ENCODE assay signal across 9 cellular contexts in the genomic region with DNA sequence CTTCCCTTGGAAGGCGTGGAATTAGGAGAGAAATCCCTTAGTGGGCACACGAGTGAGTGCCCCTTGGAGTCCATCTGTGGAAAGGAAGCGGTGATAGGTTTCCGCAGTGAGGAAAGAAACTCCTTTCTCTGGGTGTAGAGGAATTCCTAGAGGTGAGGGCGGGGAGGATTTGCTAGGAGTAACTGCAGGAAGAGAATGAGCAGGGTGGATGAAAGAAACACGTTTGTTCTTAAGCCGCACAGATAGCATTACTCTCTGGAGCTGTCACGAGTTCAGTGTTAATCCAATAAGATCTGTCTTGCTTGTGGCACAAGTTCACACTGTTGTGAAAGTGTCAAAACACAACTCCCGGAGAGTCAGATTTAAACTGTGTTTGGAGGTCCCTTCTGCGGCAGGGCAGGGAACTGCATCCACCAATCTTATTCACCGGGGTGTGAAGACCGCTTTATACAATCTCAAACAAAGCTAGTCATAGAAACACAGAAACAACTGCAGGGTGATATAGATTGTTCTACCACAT. TPM values are rescaled to one million over a fixed set of nuclear protein-coding genes. Genes with fewer than 3 reads are reported as not detected.
DNase-seq lines count a peak whose midpoint lies in the region; ATAC-seq and TF ChIP-seq lines count a peak whose summit lies in the region.
"Had no signal": no experiment of that assay in that cellular context is flagged by ENCODE, and none has a peak within 500 bp of the region (broad histone marks: within the 10 kb centered on the region; RNA-seq: fewer than 3 reads in every experiment).

No MANE protein-coding gene starts in this region.

- H3K9me3 ChIP-seq in HUES6 (ENCODE audit: control insufficient read depth, insufficient read depth, low read depth, low read length) (no peaks in the 10 kb centered on the region), right atrium auricular region (no peaks in the 10 kb centered on the region)

- H3K27me3 ChIP-seq in HUES6 (ENCODE audit: control insufficient read depth, insufficient read depth, low read length) (peaks cover 85% of the 10 kb centered on the region), right atrium auricular region (no peaks in the 10 kb centered on the region)

- peak; percentile 64 for ATAC-seq in GM21447 (IDR thresholded peaks at IDR 0.05; ENCODE audit: unreplicated experiment)

- no peaks in the 10 kb centered on the region for H3K9me3 Mint-ChIP-seq in activated naive CD8-positive, alpha-beta T cell (ENCODE audit: low read depth)

- peak overlapping the region; percentile 84 for H3K4me3 Mint-ChIP-seq in activated naive CD8-positive, alpha-beta T cell

- H3K27ac ChIP-seq in HUES6 (ENCODE audit: low read depth, low read length): no peak overlapping the region
- peak overlapping the region; percentile 73 to 84 for H3K27ac ChIP-seq in right atrium auricular region
- H3K27ac ChIP-seq: PC-9 had no signal

- no peak overlapping the region for H3K27ac Mint-ChIP-seq in activated naive CD8-positive, alpha-beta T cell

- peaks cover 15% of the 10 kb centered on the region for H3K4me1 Mint-ChIP-seq in activated naive CD8-positive, alpha-beta T cell (ENCODE audit: low read depth)

- TF ChIP-seq CTCF in GM12865 (IDR thresholded peaks at IDR 0.05; ENCODE audit: insufficient read depth, low read depth, low read length, missing control alignments): peak; percentile 65
- TF ChIP-seq CTCF in right atrium auricular region (IDR thresholded peaks at IDR 0.05): peak; percentile 38 to 77

- H3K4me3 ChIP-seq in GM12865 (ENCODE audit: low read depth, low read length) (peak overlapping the region; percentile 79), HUES6 (ENCODE audit: low read depth, low read length) (peak overlapping the region; percentile 67), right atrium auricular region (peak overlapping the region; percentile 48 to 68)
- H3K4me3 ChIP-seq: PC-9 had no signal

- no peaks in the 10 kb centered on the region for H3K4me1 ChIP-seq in HUES6 (ENCODE audit: control insufficient read depth, insufficient read depth, low read length)
- H3K4me1 ChIP-seq in right atrium auricular region: peaks cover 4 to 18% of the 10 kb centered on the region in 2 donors

- no peaks in the 10 kb centered on the region for H3K36me3 Mint-ChIP-seq in activated naive CD8-positive, alpha-beta T cell

- H3K9ac ChIP-seq in HUES6 (ENCODE audit: low read length): no peak overlapping the region

- DNase-seq in GM12865 (ENCODE audit: low read depth) (peak; percentile 94), right atrium auricular region (ENCODE audit: low spot score) (peak; percentile 83), renal cortical epithelial cell (ENCODE audit: low read depth) (peak; percentile 96), NCI-H1092 treated with DMSO at 0.1 percent for 48 hours (lab: John Stamatoyannopoulos, UW) (no peak), NCI-H1436 treated with DMSO at 0.1 percent for 48 hours (lab: John Stamatoyannopoulos, UW) (no peak)

- H3K36me3 ChIP-seq in HUES6 (ENCODE audit: control insufficient read depth, insufficient read depth, low read length): no peaks in the 10 kb centered on the region
- no peaks in the 10 kb centered on the region for H3K36me3 ChIP-seq in right atrium auricular region

- peaks cover 55% of the 10 kb centered on the region for H3K27me3 Mint-ChIP-seq in activated naive CD8-positive, alpha-beta T cell

RNA-seq across cellular contexts. Expression of gene KL, which starts 1.2 kb away (rescaled TPM):
- total RNA-seq in right atrium auricular region: 1 to 10 TPM; 1.4 to 2.4 TPM
- total RNA-seq in renal cortical epithelial cell: 11.9 and 12.7 TPM in 2 replicates

Comparison
In these comparisons a context has a peak if more than half of its experiments do, and no peak if none do; other contexts are left out.
1. DNase-seq: peak in GM12865 (single experiment), right atrium auricular region (single experiment) and renal cortical epithelial cell (single experiment); none in NCI-H1092 treated with DMSO at 0.1 percent for 48 hours (single experiment) and NCI-H1436 treated with DMSO at 0.1 percent for 48 hours (single experiment).
2. Peak in every context shown above with its lines, with median percentiles within 50 percentile points of each other: H3K4me3 ChIP-seq.